ENCODE assay signal across 36 cellular contexts in the genomic region with DNA sequence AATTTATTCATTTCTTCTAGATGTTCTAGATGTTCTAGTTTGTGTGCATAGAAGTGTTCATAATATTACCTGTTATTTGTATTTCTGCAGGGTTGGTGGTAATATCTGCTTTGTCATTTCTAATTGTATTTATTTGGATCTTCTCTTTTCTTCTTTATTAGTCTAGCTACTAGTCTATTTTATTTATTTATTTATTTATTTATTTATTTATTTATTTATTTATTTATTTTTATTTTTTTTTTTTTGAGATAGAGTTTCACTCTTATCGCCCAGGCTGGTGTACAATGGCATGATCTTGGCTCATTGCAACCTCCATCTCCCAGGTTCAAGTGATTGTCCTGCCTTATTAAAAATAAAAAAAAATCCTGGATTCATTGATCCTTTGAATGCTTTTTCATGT.
"Had no signal": no experiment of that assay in that cellular context is flagged by ENCODE, and none has a peak within 500 bp of the region (broad histone marks: within the 10 kb centered on the region; RNA-seq: fewer than 3 reads in every experiment).

No MANE protein-coding gene starts in this region.

- H3K36me3 ChIP-seq: MG63 had no signal

- H3K9me3 ChIP-seq: MG63 had no signal

- DNase-seq: Kasumi-1, MG63, MM.1S, MV-4-11, NCI-H1048, NCI-H1092, NCI-H1092 treated with DMSO at 0.1 percent for 48 hours, NCI-H1105, NCI-H1105 treated with DMSO at 0.1 percent for 48 hours, NCI-H1417, NCI-H1417 treated with DMSO at 0.1 percent for 48 hours, NCI-H1436, NCI-H1436 treated with DMSO at 0.1 percent for 48 hours, NCI-H146, NCI-H1694, NCI-H1694 treated with DMSO at 0.1 percent for 48 hours, NCI-H187, NCI-H187 treated with DMSO at 0.1 percent for 48 hours, NCI-H1930, NCI-H2029, NCI-H2029 treated with DMSO at 0.1 percent for 48 hours, NCI-H2081, NCI-H2081 treated with DMSO at 0.1 percent for 48 hours, NCI-H2107, NCI-H2171, NCI-H2171 treated with DMSO at 0.1 percent for 48 hours, NCI-H2227 treated with DMSO at 0.1 percent for 48 hours, NCI-H226, NCI-H345, NCI-H446, NCI-H446 treated with DMSO at 0.1 percent for 48 hours, NCI-H510A, NCI-H510A treated with DMSO at 0.1 percent for 48 hours, NCI-H524, NCI-H524 treated with DMSO at 0.1 percent for 48 hours, NCI-H526 had no signal

- H3K4me3 ChIP-seq: MG63 had no signal
